1 cellular context compared by ENCODE assay signal in genomic region chr3:143119009-143119914, GRCh38.
TF ChIP-seq lines count a peak whose summit lies in the region.

Gene CHST2 (plus strand): TSS chr3:143119771. CDS start chr3:143120817, 1,046 bp downstream.

TF ChIP-seq in K562, 482 proteins besides CTCF, POLR2A, EP300 and RAD21 (continued from another document and continues in another):
- peak; percentile 79 for TF ChIP-seq MGA (IDR thresholded peaks at IDR 0.05)
- TF ChIP-seq ZNF165 (CRISPR knock-in tag; IDR thresholded peaks at IDR 0.05; ENCODE audit: borderline replicate concordance): 0 out of 2 replicates have a peak, but pooled peaks have one; percentile 18
- peak; percentile 47 to 57; a peak in 3 of 4 replicates for TF ChIP-seq UBTF (IDR thresholded peaks at IDR 0.05; ENCODE audit: borderline replicate concordance in 1 of 2, low read depth in 2 of 2, low read length in 2 of 2)
- TF ChIP-seq RFX7 (CRISPR knock-in tag; IDR thresholded peaks at IDR 0.05): no peak
- no peak for TF ChIP-seq ZC3H8 (IDR thresholded peaks at IDR 0.05)
- 0 out of 2 replicates have a peak, but pooled peaks have one; percentile 12 for TF ChIP-seq ZNF583 (CRISPR knock-in tag; IDR thresholded peaks at IDR 0.05)
- no peak for TF ChIP-seq ELK3 (CRISPR knock-in tag; IDR thresholded peaks at IDR 0.05)
- TF ChIP-seq ZNF57 (CRISPR knock-in tag; IDR thresholded peaks at IDR 0.05): no peak
- TF ChIP-seq NFYB (IDR thresholded peaks at IDR 0.05; ENCODE audit: extremely low read depth, insufficient read length): peak; percentile 9
- TF ChIP-seq HNRNPLL (IDR thresholded peaks at IDR 0.05; ENCODE audit: low read depth, low read length, poor library complexity, severe bottlenecking): peak; percentile 72
- TF ChIP-seq PTBP1 (IDR thresholded peaks at IDR 0.05; ENCODE audit: low read depth, low read length): no peak
- peak; percentile 51 for TF ChIP-seq RBBP5 (IDR thresholded peaks at IDR 0.05; ENCODE audit: borderline replicate concordance, insufficient read depth, low read length, poor library complexity, severe bottlenecking)
- TF ChIP-seq YBX1 (IDR thresholded peaks at IDR 0.05): no peak
- no peak for TF ChIP-seq ELF4 (CRISPR knock-in tag; IDR thresholded peaks at IDR 0.05)
- no peak for TF ChIP-seq ZNF431 (CRISPR knock-in tag; IDR thresholded peaks at IDR 0.05)
- peak; percentile 84 for TF ChIP-seq POLR2H (tag; IDR thresholded peaks at IDR 0.05; ENCODE audit: low read depth)
- no peak for TF ChIP-seq FOXM1 (IDR thresholded peaks at IDR 0.05; ENCODE audit: low read depth)
- TF ChIP-seq FOXM1 (CRISPR knock-in tag; IDR thresholded peaks at IDR 0.05; ENCODE audit: low read depth): 0 out of 2 replicates have a peak, but pooled peaks have one; percentile 64
- TF ChIP-seq ZNF395 (CRISPR knock-in tag; IDR thresholded peaks at IDR 0.05): peak; percentile 47; the same call in 1 of the 2 replicates
- TF ChIP-seq ZNF140 (CRISPR knock-in tag; IDR thresholded peaks at IDR 0.05): no peak
- no peak for TF ChIP-seq ZNF134 (CRISPR knock-in tag; conservative IDR thresholded peaks at IDR 0.05)
- no peak for TF ChIP-seq EHMT2 (IDR thresholded peaks at IDR 0.05)
- peak; percentile 67 for TF ChIP-seq CTBP1 (IDR thresholded peaks at IDR 0.05; ENCODE audit: borderline replicate concordance)
- no peak for TF ChIP-seq HMG20A (CRISPR knock-in tag; conservative IDR thresholded peaks at IDR 0.05)
- TF ChIP-seq KAT7 (CRISPR knock-in tag; IDR thresholded peaks at IDR 0.05; ENCODE audit: borderline replicate concordance): 0 out of 2 replicates have a peak, but pooled peaks have one; percentile 10
- TF ChIP-seq ZNF592 (IDR thresholded peaks at IDR 0.05): peak; percentile 68
- TF ChIP-seq CREM (IDR thresholded peaks at IDR 0.05; ENCODE audit: low read depth): peak; percentile 86
- no peak for TF ChIP-seq CREB5 (CRISPR knock-in tag; IDR thresholded peaks at IDR 0.05)
- TF ChIP-seq CBX5 (IDR thresholded peaks at IDR 0.05; ENCODE audit: borderline replicate concordance, low read depth): no peak
- TF ChIP-seq EP400 (IDR thresholded peaks at IDR 0.05): peak; percentile 82
- no peak for TF ChIP-seq ZNF133 (CRISPR knock-in tag; IDR thresholded peaks at IDR 0.05)
- TF ChIP-seq GTF2E2 (tag; IDR thresholded peaks at IDR 0.05): peak; percentile 49; the same call in 1 of the 2 replicates
- TF ChIP-seq FOXJ2 (tag; IDR thresholded peaks at IDR 0.05): no peak
- no peak for TF ChIP-seq GATAD2A (IDR thresholded peaks at IDR 0.05)
- peak; percentile 12 for TF ChIP-seq PHF20 (IDR thresholded peaks at IDR 0.05; ENCODE audit: partially characterized antibody)
- 0 out of 2 replicates have a peak, but pooled peaks have one; percentile 12 for TF ChIP-seq TOE1 (IDR thresholded peaks at IDR 0.05; ENCODE audit: borderline replicate concordance)
- no peak for TF ChIP-seq TOE1 (CRISPR knock-in tag; IDR thresholded peaks at IDR 0.05; ENCODE audit: borderline replicate concordance, low read depth)
- peak; percentile 44; the same call in 1 of the 2 replicates for TF ChIP-seq DPF2 (IDR thresholded peaks at IDR 0.05)
- TF ChIP-seq JUND (IDR thresholded peaks at IDR 0.05; ENCODE audit: borderline replicate concordance, low read depth, low read length): peak; percentile 23; the same call in 1 of the 2 replicates
- TF ChIP-seq JUND (tag; IDR thresholded peaks at IDR 0.05; ENCODE audit: borderline replicate concordance, low read depth, low read length): no peak
- no peak for TF ChIP-seq ZNF253 (CRISPR knock-in tag; conservative IDR thresholded peaks at IDR 0.05)
- TF ChIP-seq ZNF764 (CRISPR knock-in tag; IDR thresholded peaks at IDR 0.05; ENCODE audit: low read depth): no peak
